20 cellular contexts compared by ENCODE assay signal in genomic region chr1:167210966-167211674, GRCh38. TPM values are rescaled to one million over a fixed set of nuclear protein-coding genes. Genes with fewer than 3 reads are reported as not detected.
A peak's percentile ranks its signal among the peaks of the same experiment; 100 is the strongest.
DNase-seq lines count a peak whose midpoint lies in the region; ATAC-seq and TF ChIP-seq lines count a peak whose summit lies in the region.
"Had no signal": no experiment of that assay in that cellular context is flagged by ENCODE, and none has a peak within 500 bp of the region (broad histone marks: within the 10 kb centered on the region; RNA-seq: fewer than 3 reads in every experiment).

No MANE protein-coding gene starts in this region.

- H3K9me3 ChIP-seq in PC-9 (ENCODE audit: insufficient read depth, low read depth): peaks cover 13% of the 10 kb centered on the region; the same call in 1 of the 2 replicates
- H3K9me3 ChIP-seq in body of pancreas: no peaks in the 10 kb centered on the region
- H3K9me3 ChIP-seq: gastroesophageal sphincter, thyroid gland had no signal

- CTCF ChIA-PET in PC-9 (lab: Charles Lee): interaction anchor here (0.6 kb wide), 1 partner anchor 124 kb away, joined by 6 read pairs; no protein-coding TSS in a partner anchor

- H3K9me3 Mint-ChIP-seq in activated T-cell treated with anti-CD3 and anti-CD28 coated beads, Interleukin-2, amount 50 U/mL, for 4 hours: peaks cover 19% of the 10 kb centered on the region

- H3K79me2 ChIP-seq in PC-9 (ENCODE audit: low read depth): no peaks in the 10 kb centered on the region

- H3K36me3 ChIP-seq in PC-9 (ENCODE audit: low read depth): no peaks in the 10 kb centered on the region
- H3K36me3 ChIP-seq in body of pancreas (replicated peaks in 1 of 2; ENCODE audit: insufficient read depth in 1 of 2, low read depth in 2 of 2): no peaks in the 10 kb centered on the region
- H3K36me3 ChIP-seq: gastroesophageal sphincter, spleen, thyroid gland had no signal

- H3K27me3 Mint-ChIP-seq in activated T-cell treated with anti-CD3 and anti-CD28 coated beads, Interleukin-2, amount 50 U/mL, for 4 hours (ENCODE audit: low read depth): peaks cover 1% of the 10 kb centered on the region
- H3K27me3 Mint-ChIP-seq: activated B cell treated with CpG ODN at 0.5 μM for 24 hours had no signal

- H3K27ac ChIP-seq in PC-9: no peak overlapping the region
- no peak overlapping the region for H3K27ac ChIP-seq in body of pancreas
- H3K27ac ChIP-seq: gastroesophageal sphincter, spleen, thyroid gland had no signal

- no peaks in the 10 kb centered on the region for H3K9me2 ChIP-seq in PC-9 (ENCODE audit: insufficient read depth)

- H2AFZ ChIP-seq in PC-9: 0 out of 2 replicates have a peak overlapping the region, but pooled peaks have one; percentile 19

- ATAC-seq in activated T-cell treated with anti-CD3 and anti-CD28 coated beads, Interleukin-2, amount 50 U/mL, for 4 hours: peak; percentile 36 to 50
- no peak for ATAC-seq in HG02884 (IDR thresholded peaks at IDR 0.05; ENCODE audit: unreplicated experiment)
- ATAC-seq in body of pancreas: no peak
- ATAC-seq: gastroesophageal sphincter; HepG2; stimulated activated naive CD8-positive, alpha-beta T cell treated with anti-CD3 and anti-CD28 coated beads, Interleukin-15, Interleukin-2, amounts not matched to agents 100 U/mL and 50 U/mL, for 24 hours had no signal

- no peak overlapping the region for H3K4me3 Mint-ChIP-seq in activated T-cell treated with anti-CD3 and anti-CD28 coated beads, Interleukin-2, amount 50 U/mL, for 4 hours
- H3K4me3 Mint-ChIP-seq: activated B cell treated with CpG ODN at 0.5 μM for 24 hours; activated naive CD8-positive, alpha-beta T cell treated with anti-CD3 and anti-CD28 coated beads, Interleukin-2, amount 10 ng/mL, durations not matched to agents 7 days and 5 days had no signal

- no peaks in the 10 kb centered on the region for H3F3A ChIP-seq in PC-9 (ENCODE audit: insufficient read depth, low read depth)

- intact Hi-C loops in PC-9 (cut with micrococcal nuclease; ENCODE audit: unreplicated experiment): no loop called here
- intact Hi-C loops in body of pancreas (cut with DNase I): no loop called here

- no TSS peak for BruUV-seq in PC-9 (replicated peaks; lab: Mats Ljungman, UMichigan)

- TF ChIP-seq POLR2A in body of pancreas (IDR thresholded peaks at IDR 0.05): no peak

- H3K36me3 Mint-ChIP-seq in activated T-cell treated with anti-CD3 and anti-CD28 coated beads, Interleukin-2, amount 50 U/mL, for 4 hours (ENCODE audit: insufficient read depth): peaks cover 7% of the 10 kb centered on the region

- POLR2A ChIA-PET in PC-9 (lab: Charles Lee; ENCODE audit: unreplicated experiment): no interaction called here

- peaks cover 14% of the 10 kb centered on the region for H3K4me1 ChIP-seq in PC-9 (replicated peaks; ENCODE audit: insufficient read depth)
- H3K4me1 ChIP-seq in body of pancreas: no peaks in the 10 kb centered on the region
- H3K4me1 ChIP-seq: gastroesophageal sphincter, spleen, thyroid gland had no signal

- H3K27me3 ChIP-seq in PC-9 (ENCODE audit: insufficient read depth, low read depth) (no peaks in the 10 kb centered on the region), body of pancreas (no peaks in the 10 kb centered on the region)
- H3K27me3 ChIP-seq: gastroesophageal sphincter, spleen, thyroid gland had no signal

- no peak for DNase-seq in activated T-cell treated with anti-CD3 and anti-CD28 coated beads, Interleukin-2, amount 50 U/mL, for 4 hours
- DNase-seq in activated T-cell treated with anti-CD3 and anti-CD28 coated beads, Interleukin-2, amount 50 U/mL, for 1 hour: no peak
- DNase-seq in PC-9 (peak in 1 of 2 experiments; percentile 42), islet precursor cell (peak; percentile 64), NCI-H146 (lab: John Stamatoyannopoulos, UW) (no peak), body of pancreas (no peak)
- no peak for DNase-seq in activated effector memory CD4-positive, alpha-beta T cell treated with anti-CD3 and anti-CD28 coated beads, Interleukin-2, amount 50 U/mL, for 16 hours
- DNase-seq: activated B cell treated with CpG ODN at 0.5 μM for 24 hours; activated naive CD8-positive, alpha-beta T cell treated with anti-CD3 and anti-CD28 coated beads, Interleukin-2, amount 10 ng/mL, durations not matched to agents 7 days and 5 days; NCI-H1436 treated with DMSO at 0.1 percent for 48 hours; NCI-H510A; nucleus accumbens; retina; spleen; stimulated activated CD4-positive, alpha-beta T cell treated with anti-CD3 and anti-CD28 coated beads, Interleukin-4, amount 100 ng/mL, for 24 hours; stimulated activated naive CD8-positive, alpha-beta T cell treated with anti-CD3 and anti-CD28 coated beads, Interleukin-15, Interleukin-2, amounts not matched to agents 100 U/mL and 50 U/mL, for 24 hours; thyroid gland had no signal

- H3K4me3 ChIP-seq in PC-9 (no peak overlapping the region), body of pancreas (no peak overlapping the region)
- H3K4me3 ChIP-seq: gastroesophageal sphincter, spleen, thyroid gland had no signal

- TF ChIP-seq CTCF in PC-9 (conservative IDR thresholded peaks at IDR 0.05) (no peak), body of pancreas (IDR thresholded peaks at IDR 0.05) (no peak)

- WGBS in body of pancreas, 2 donors: 87 to 89% methylated on average over 15 of the region's 15 CpGs

- H4K20me1 ChIP-seq in PC-9 (ENCODE audit: insufficient read depth): no peaks in the 10 kb centered on the region

- H3K4me1 Mint-ChIP-seq in activated T-cell treated with anti-CD3 and anti-CD28 coated beads, Interleukin-2, amount 50 U/mL, for 4 hours (ENCODE audit: low read depth): peaks cover 12% of the 10 kb centered on the region

- no peak overlapping the region for H3K4me2 ChIP-seq in PC-9

RNA-seq across cellular contexts. Expression of gene POU2F1, which starts 9.6 kb away (rescaled TPM):
- 1 to 10 TPM; 9.0 to 9.9 (median 9.0) TPM for total RNA-seq in activated T-cell treated with anti-CD3 and anti-CD28 coated beads, Interleukin-2, amount 50 U/mL, for 4 hours
- total RNA-seq in PC-9 (2021) (16.6 and 28.5 TPM in 2 replicates), body of pancreas (10 to 100 TPM in 1 of 2 donors, 1 to 10 TPM in 1; 6.2 to 13.5 TPM)

Comparison
In these comparisons a context has a peak if more than half of its experiments do, and no peak if none do; other contexts are left out.
1. ATAC-seq: peak in activated T-cell treated with anti-CD3 and anti-CD28 coated beads, Interleukin-2, amount 50 U/mL, for 4 hours (2 of 2); none in HG02884 (single experiment) and body of pancreas (single experiment).